Comparison of ENCODE assay signal across 2 cellular contexts in genomic region chr20:61585764-61586163, GRCh38.
TF ChIP-seq lines count a peak whose summit lies in the region.

No MANE protein-coding gene starts in this region.

TF ChIP-seq in HEK293, 187 proteins besides CTCF, POLR2A, EP300 and RAD21 (continued from another document and continues in another):
- TF ChIP-seq INSM2 (tag by site-specific recombination; IDR thresholded peaks at IDR 0.05), result no peak
- no peak for TF ChIP-seq ZNF366 (tag by site-specific recombination; conservative IDR thresholded peaks at IDR 0.05)
- no peak for TF ChIP-seq ZNF423 (tag by site-specific recombination; IDR thresholded peaks at IDR 0.05)
- TF ChIP-seq GLIS2 (tag by site-specific recombination; IDR thresholded peaks at IDR 0.05), result no peak
- TF ChIP-seq ZNF416 (tag by site-specific recombination; IDR thresholded peaks at IDR 0.05), result no peak
- 0 out of 2 replicates have a peak, but pooled peaks have one; percentile 46 for TF ChIP-seq ZNF148 (tag by site-specific recombination; IDR thresholded peaks at IDR 0.05; ENCODE audit: borderline replicate concordance)
- no peak for TF ChIP-seq BCL11B (tag by site-specific recombination; IDR thresholded peaks at IDR 0.05; ENCODE audit: low read depth)
- no peak for TF ChIP-seq ZNF26 (tag by site-specific recombination; IDR thresholded peaks at IDR 0.05)
- TF ChIP-seq ZNF645 (tag by site-specific recombination; IDR thresholded peaks at IDR 0.05), result no peak
- TF ChIP-seq ZNF354C (tag by site-specific recombination; IDR thresholded peaks at IDR 0.05; ENCODE audit: borderline replicate concordance, low read depth), result no peak
- no peak for TF ChIP-seq ZBTB7A (tag by site-specific recombination; IDR thresholded peaks at IDR 0.05; ENCODE audit: low read depth)

TF ChIP-seq in K562, 482 proteins besides CTCF, POLR2A, EP300 and RAD21 (continued from another document):
- TF ChIP-seq HBP1 (CRISPR knock-in tag; IDR thresholded peaks at IDR 0.05) (0 out of 2 replicates have a peak, but pooled peaks have one; percentile 28), ZNF274 (IDR thresholded peaks at IDR 0.05; ENCODE audit: borderline replicate concordance, low read depth, low read length) (no peak), ZNF695 (CRISPR knock-in tag; IDR thresholded peaks at IDR 0.05) (no peak), SPI1 (IDR thresholded peaks at IDR 0.05; ENCODE audit: borderline replicate concordance, low read depth, low read length) (no peak), EP400 (IDR thresholded peaks at IDR 0.05) (no peak), HDAC1 (IDR thresholded peaks at IDR 0.05) (0 out of 4 replicates have a peak, but pooled peaks of 1 of the 2 experiments have one; percentile 37), ETV5 (CRISPR knock-in tag; IDR thresholded peaks at IDR 0.05; ENCODE audit: low read depth) (no peak), ELF4 (CRISPR knock-in tag; IDR thresholded peaks at IDR 0.05) (0 out of 2 replicates have a peak, but pooled peaks have one; percentile 17), YBX1 (IDR thresholded peaks at IDR 0.05) (no peak), ZNF586 (CRISPR knock-in tag; conservative IDR thresholded peaks at IDR 0.05) (no peak), TRIM25 (IDR thresholded peaks at IDR 0.05; ENCODE audit: borderline replicate concordance) (no peak)
